Comparison of ENCODE assay signal across 1 cellular context in the genomic region with DNA sequence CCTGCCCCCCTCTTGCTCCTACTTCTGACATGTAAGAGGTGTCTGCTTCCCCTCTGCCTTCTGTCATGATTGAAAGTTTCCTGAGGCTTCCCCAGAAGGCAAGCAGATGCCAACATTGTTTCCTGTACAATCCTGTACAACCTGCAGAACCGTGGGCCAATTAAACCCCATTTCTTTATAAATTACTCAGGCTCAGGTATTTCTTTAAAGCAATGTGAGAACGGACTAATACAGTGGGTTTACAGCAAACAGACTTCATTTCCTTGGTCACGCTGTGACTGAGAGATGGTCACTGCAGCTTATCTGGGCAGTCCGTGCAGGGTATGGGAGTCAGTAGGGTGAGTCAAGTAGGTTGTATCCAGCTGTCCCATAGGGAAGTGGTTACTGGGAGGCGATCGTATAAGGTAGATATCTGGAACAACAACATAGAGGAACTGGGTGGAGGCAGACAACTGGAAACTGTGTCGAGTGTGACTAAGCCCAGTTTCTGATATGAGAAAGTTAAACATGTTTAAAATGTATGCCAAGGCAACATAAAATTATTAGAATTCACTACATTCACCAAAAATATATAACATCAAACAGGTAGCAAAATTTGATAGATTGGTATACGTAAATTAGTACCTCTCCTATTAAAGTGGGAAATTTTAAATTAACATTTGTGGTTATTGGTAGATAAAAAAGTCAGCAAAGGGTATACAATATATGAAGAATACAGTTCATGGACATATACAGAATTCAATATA.
TF ChIP-seq lines count a peak whose summit lies in the region.

No MANE protein-coding gene starts in this region.

TF ChIP-seq in K562, 482 proteins besides CTCF, POLR2A, EP300 and RAD21 (continues in another document):
- TF ChIP-seq KLF6 (CRISPR knock-in tag; IDR thresholded peaks at IDR 0.05; ENCODE audit: borderline replicate concordance) (no peak), ZNF274 (IDR thresholded peaks at IDR 0.05; ENCODE audit: borderline replicate concordance, low read depth, low read length) (no peak), RFX1 (IDR thresholded peaks at IDR 0.05) (peak; percentile 28; the same call in 1 of the 2 replicates), ARNT (IDR thresholded peaks at IDR 0.05) (0 out of 4 replicates have a peak, but pooled peaks of 1 of the 2 experiments have one; percentile 42), EP400 (IDR thresholded peaks at IDR 0.05) (peak; percentile 20; the same call in 1 of the 2 replicates), ATF6 (CRISPR knock-in tag; IDR thresholded peaks at IDR 0.05) (no peak), ZFX (CRISPR knock-in tag; IDR thresholded peaks at IDR 0.05) (peak; percentile 28), TFAM (CRISPR knock-in tag; conservative IDR thresholded peaks at IDR 0.05) (no peak), SP2 (IDR thresholded peaks at IDR 0.05; ENCODE audit: extremely low read depth, low read depth, low read length, poor library complexity, severe bottlenecking) (no peak), ZNF121 (CRISPR knock-in tag; conservative IDR thresholded peaks at IDR 0.05) (no peak), NEUROD1 (IDR thresholded peaks at IDR 0.05; ENCODE audit: borderline replicate concordance, low read depth, low read length, partially characterized antibody) (peak; percentile 84), ZNF449 (CRISPR knock-in tag; IDR thresholded peaks at IDR 0.05) (no peak), ERF (CRISPR knock-in tag; IDR thresholded peaks at IDR 0.05) (no peak), SMAD1 (IDR thresholded peaks at IDR 0.05; ENCODE audit: low read depth, low read length, partially characterized antibody) (no peak), CBX3 (IDR thresholded peaks at IDR 0.05; ENCODE audit: borderline replicate concordance in 1 of 2, low read length in 2 of 2) (peak in 1 of 2 experiments; percentile 71; a peak in 1 of 3 replicates), CC2D1A (IDR thresholded peaks at IDR 0.05) (peak; percentile 78; the same call in 1 of the 2 replicates), RBM34 (IDR thresholded peaks at IDR 0.05; ENCODE audit: borderline replicate concordance, insufficient read depth, low read length) (no peak), ZNF165 (CRISPR knock-in tag; IDR thresholded peaks at IDR 0.05; ENCODE audit: borderline replicate concordance) (no peak), MEF2D (tag; conservative IDR thresholded peaks at IDR 0.05; ENCODE audit: low read depth) (no peak), BCLAF1 (IDR thresholded peaks at IDR 0.05; ENCODE audit: borderline replicate concordance in 1 of 2, control insufficient read depth in 1 of 2, low read depth in 2 of 2, low read length in 1 of 2) (peak in 1 of 2 experiments; percentile 57; a peak in 1 of 4 replicates), ETV1 (tag; conservative IDR thresholded peaks at IDR 0.05; ENCODE audit: low read depth) (no peak; the same call in 1 of the 2 replicates), ATF1 (CRISPR knock-in tag; IDR thresholded peaks at IDR 0.05) (no peak), ATF1 (tag; IDR thresholded peaks at IDR 0.05) (peak; percentile 69), FOXJ3 (CRISPR knock-in tag; IDR thresholded peaks at IDR 0.05) (no peak; the same call in 1 of the 2 replicates), ZNF589 (CRISPR knock-in tag; IDR thresholded peaks at IDR 0.05; ENCODE audit: low read depth) (0 out of 2 replicates have a peak, but pooled peaks have one; percentile 61), HDAC6 (IDR thresholded peaks at IDR 0.05; ENCODE audit: low read depth, low read length) (no peak), RAD51 (IDR thresholded peaks at IDR 0.05; ENCODE audit: borderline replicate concordance, low read depth) (no peak), U2AF2 (optimal IDR thresholded peaks at IDR 0.05; ENCODE audit: low read depth, low read length) (no peak), MYBL2 (IDR thresholded peaks at IDR 0.05; ENCODE audit: low read depth) (no peak), MYBL2 (CRISPR knock-in tag; IDR thresholded peaks at IDR 0.05; ENCODE audit: borderline replicate concordance) (no peak), ELF2 (CRISPR knock-in tag; IDR thresholded peaks at IDR 0.05) (no peak), SRSF3 (IDR thresholded peaks at IDR 0.05; ENCODE audit: insufficient read depth, low read length) (no peak), ZBED1 (IDR thresholded peaks at IDR 0.05) (no peak), ESRRB (CRISPR knock-in tag; IDR thresholded peaks at IDR 0.05; ENCODE audit: borderline replicate concordance) (no peak), KLF16 (IDR thresholded peaks at IDR 0.05) (peak; percentile 91), ZNF143 (CRISPR knock-in tag; IDR thresholded peaks at IDR 0.05) (no peak), ZNF23 (CRISPR knock-in tag; IDR thresholded peaks at IDR 0.05) (no peak), RBM14 (IDR thresholded peaks at IDR 0.05; ENCODE audit: borderline replicate concordance, insufficient read depth, low read depth, low read length) (no peak), MXI1 (IDR thresholded peaks at IDR 0.05; ENCODE audit: low read depth, low read length) (no peak), ZNF347 (CRISPR knock-in tag; IDR thresholded peaks at IDR 0.05; ENCODE audit: low read depth) (no peak), CCAR2 (IDR thresholded peaks at IDR 0.05; ENCODE audit: low read depth, low read length) (no peak), BRF2 (IDR thresholded peaks at IDR 0.05; ENCODE audit: borderline replicate concordance, insufficient read depth, insufficient read length) (no peak), PML (IDR thresholded peaks at IDR 0.05; ENCODE audit: low read length) (peak; percentile 90), SRSF7 (optimal IDR thresholded peaks at IDR 0.05; ENCODE audit: low read depth, low read length) (no peak), HNRNPLL (IDR thresholded peaks at IDR 0.05; ENCODE audit: low read depth, low read length, poor library complexity, severe bottlenecking) (no peak), BMI1 (IDR thresholded peaks at IDR 0.05; ENCODE audit: low read length) (no peak), CBFA2T3 (IDR thresholded peaks at IDR 0.05) (peak; percentile 97), RBM22 (IDR thresholded peaks at IDR 0.05; ENCODE audit: low read depth, low read length, poor library complexity, severe bottlenecking) (no peak), NELFE (IDR thresholded peaks at IDR 0.05; ENCODE audit: insufficient read depth, insufficient read length) (no peak), FOXA1 (IDR thresholded peaks at IDR 0.05; ENCODE audit: borderline replicate concordance) (no peak), FOXM1 (IDR thresholded peaks at IDR 0.05; ENCODE audit: low read depth) (0 out of 2 replicates have a peak, but pooled peaks have one; percentile 33), FOXM1 (CRISPR knock-in tag; IDR thresholded peaks at IDR 0.05; ENCODE audit: low read depth) (no peak), TAF9B (IDR thresholded peaks at IDR 0.05; ENCODE audit: partially characterized antibody) (peak; percentile 42), CREB3 (tag; conservative IDR thresholded peaks at IDR 0.05; ENCODE audit: low read depth) (no peak; the same call in 1 of the 2 replicates), PCBP1 (IDR thresholded peaks at IDR 0.05; ENCODE audit: low read depth, low read length, poor library complexity, severe bottlenecking) (no peak), C11orf30 (IDR thresholded peaks at IDR 0.05; ENCODE audit: low read depth) (no peak), STAT5A (IDR thresholded peaks at IDR 0.05; ENCODE audit: borderline replicate concordance, low read length) (peak; percentile 84), DIDO1 (tag; IDR thresholded peaks at IDR 0.05; ENCODE audit: low read depth) (no peak), NR2C2 (CRISPR knock-in tag; IDR thresholded peaks at IDR 0.05) (no peak), NR2C2 (tag; IDR thresholded peaks at IDR 0.05) (no peak)
- TF ChIP-seq, protein P1, sequence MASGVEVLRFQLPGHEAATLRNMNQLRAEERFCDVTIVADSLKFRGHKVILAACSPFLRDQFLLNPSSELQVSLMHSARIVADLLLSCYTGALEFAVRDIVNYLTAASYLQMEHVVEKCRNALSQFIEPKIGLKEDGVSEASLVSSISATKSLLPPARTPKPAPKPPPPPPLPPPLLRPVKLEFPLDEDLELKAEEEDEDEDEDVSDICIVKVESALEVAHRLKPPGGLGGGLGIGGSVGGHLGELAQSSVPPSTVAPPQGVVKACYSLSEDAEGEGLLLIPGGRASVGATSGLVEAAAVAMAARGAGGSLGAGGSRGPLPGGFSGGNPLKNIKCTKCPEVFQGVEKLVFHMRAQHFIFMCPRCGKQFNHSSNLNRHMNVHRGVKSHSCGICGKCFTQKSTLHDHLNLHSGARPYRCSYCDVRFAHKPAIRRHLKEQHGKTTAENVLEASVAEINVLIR (CRISPR knock-in tag; IDR thresholded peaks at IDR 0.05) = no peak
- TF ChIP-seq, protein P2, sequence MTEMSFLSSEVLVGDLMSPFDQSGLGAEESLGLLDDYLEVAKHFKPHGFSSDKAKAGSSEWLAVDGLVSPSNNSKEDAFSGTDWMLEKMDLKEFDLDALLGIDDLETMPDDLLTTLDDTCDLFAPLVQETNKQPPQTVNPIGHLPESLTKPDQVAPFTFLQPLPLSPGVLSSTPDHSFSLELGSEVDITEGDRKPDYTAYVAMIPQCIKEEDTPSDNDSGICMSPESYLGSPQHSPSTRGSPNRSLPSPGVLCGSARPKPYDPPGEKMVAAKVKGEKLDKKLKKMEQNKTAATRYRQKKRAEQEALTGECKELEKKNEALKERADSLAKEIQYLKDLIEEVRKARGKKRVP (CRISPR knock-in tag; IDR thresholded peaks at IDR 0.05) = no peak; the same call in 1 of the 2 replicates
- TF ChIP-seq, protein P3, sequence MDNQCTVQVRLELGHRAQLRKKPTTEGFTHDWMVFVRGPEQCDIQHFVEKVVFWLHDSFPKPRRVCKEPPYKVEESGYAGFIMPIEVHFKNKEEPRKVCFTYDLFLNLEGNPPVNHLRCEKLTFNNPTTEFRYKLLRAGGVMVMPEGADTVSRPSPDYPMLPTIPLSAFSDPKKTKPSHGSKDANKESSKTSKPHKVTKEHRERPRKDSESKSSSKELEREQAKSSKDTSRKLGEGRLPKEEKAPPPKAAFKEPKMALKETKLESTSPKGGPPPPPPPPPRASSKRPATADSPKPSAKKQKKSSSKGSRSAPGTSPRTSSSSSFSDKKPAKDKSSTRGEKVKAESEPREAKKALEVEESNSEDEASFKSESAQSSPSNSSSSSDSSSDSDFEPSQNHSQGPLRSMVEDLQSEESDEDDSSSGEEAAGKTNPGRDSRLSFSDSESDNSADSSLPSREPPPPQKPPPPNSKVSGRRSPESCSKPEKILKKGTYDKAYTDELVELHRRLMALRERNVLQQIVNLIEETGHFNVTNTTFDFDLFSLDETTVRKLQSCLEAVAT (IDR thresholded peaks at IDR 0.05) = peak in 1 of 2 experiments; percentile 88; a peak in 2 of 4 replicates
